In the genomic region with DNA sequence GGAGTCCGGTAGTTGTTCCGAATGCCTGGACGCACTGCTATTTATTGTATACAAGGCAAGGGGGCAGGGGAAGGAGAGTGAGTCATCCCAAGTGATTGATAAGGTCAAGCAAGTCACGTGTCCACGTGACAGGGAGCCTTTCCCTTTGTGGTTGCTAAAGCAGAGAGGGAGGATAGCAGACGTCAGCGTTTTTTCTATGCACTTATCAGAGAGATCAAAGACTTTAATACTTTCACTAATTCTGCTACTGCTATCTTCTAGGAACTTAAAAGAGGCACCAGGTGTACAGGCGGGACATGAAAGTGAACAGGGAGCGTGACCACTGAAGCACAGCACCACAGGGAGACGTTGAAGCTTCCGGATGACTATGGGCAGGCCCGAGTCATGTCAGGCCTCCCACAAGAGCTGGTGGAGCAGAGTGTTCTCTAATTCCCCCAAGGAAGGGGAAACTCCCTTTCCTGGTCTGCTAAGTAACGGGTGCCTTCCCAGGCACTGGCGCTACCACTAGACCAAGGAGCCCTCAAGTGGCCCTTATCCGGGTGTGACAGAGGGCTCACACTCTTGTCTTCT, we compare ENCODE assay signal across 1 cellular context.
A peak's percentile ranks its signal among the peaks of the same experiment; 100 is the strongest.
TF ChIP-seq lines count a peak whose summit lies in the region.
"Not testable (repeated sequence)": the region's sequence is repeated elsewhere in the genome, so short reads cannot be mapped to it uniquely, and the experiment has no call there.

No MANE protein-coding gene starts in this region.

TF ChIP-seq in HepG2, 621 proteins besides CTCF, POLR2A, EP300 and RAD21 (continued from another document and continues in another):
- TF ChIP-seq, protein P1, sequence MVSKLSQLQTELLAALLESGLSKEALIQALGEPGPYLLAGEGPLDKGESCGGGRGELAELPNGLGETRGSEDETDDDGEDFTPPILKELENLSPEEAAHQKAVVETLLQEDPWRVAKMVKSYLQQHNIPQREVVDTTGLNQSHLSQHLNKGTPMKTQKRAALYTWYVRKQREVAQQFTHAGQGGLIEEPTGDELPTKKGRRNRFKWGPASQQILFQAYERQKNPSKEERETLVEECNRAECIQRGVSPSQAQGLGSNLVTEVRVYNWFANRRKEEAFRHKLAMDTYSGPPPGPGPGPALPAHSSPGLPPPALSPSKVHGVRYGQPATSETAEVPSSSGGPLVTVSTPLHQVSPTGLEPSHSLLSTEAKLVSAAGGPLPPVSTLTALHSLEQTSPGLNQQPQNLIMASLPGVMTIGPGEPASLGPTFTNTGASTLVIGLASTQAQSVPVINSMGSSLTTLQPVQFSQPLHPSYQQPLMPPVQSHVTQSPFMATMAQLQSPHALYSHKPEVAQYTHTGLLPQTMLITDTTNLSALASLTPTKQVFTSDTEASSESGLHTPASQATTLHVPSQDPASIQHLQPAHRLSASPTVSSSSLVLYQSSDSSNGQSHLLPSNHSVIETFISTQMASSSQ (IDR thresholded peaks at IDR 0.05; ENCODE audit: low read depth), result not testable (repeated sequence)
- TF ChIP-seq, protein P1 (CRISPR knock-in tag; IDR thresholded peaks at IDR 0.05; ENCODE audit: borderline replicate concordance), result 0 out of 2 replicates have a peak, but pooled peaks have one; percentile 41
- TF ChIP-seq BCL6 (CRISPR knock-in tag; IDR thresholded peaks at IDR 0.05), result peak; percentile 87
- TF ChIP-seq SOX6 (IDR thresholded peaks at IDR 0.05), result not testable (repeated sequence)
- peak; percentile 90 for TF ChIP-seq SOX6 (CRISPR knock-in tag; IDR thresholded peaks at IDR 0.05)
- peak; percentile 82 for TF ChIP-seq RAD51 (IDR thresholded peaks at IDR 0.05; ENCODE audit: borderline replicate concordance)
- TF ChIP-seq, protein P2, sequence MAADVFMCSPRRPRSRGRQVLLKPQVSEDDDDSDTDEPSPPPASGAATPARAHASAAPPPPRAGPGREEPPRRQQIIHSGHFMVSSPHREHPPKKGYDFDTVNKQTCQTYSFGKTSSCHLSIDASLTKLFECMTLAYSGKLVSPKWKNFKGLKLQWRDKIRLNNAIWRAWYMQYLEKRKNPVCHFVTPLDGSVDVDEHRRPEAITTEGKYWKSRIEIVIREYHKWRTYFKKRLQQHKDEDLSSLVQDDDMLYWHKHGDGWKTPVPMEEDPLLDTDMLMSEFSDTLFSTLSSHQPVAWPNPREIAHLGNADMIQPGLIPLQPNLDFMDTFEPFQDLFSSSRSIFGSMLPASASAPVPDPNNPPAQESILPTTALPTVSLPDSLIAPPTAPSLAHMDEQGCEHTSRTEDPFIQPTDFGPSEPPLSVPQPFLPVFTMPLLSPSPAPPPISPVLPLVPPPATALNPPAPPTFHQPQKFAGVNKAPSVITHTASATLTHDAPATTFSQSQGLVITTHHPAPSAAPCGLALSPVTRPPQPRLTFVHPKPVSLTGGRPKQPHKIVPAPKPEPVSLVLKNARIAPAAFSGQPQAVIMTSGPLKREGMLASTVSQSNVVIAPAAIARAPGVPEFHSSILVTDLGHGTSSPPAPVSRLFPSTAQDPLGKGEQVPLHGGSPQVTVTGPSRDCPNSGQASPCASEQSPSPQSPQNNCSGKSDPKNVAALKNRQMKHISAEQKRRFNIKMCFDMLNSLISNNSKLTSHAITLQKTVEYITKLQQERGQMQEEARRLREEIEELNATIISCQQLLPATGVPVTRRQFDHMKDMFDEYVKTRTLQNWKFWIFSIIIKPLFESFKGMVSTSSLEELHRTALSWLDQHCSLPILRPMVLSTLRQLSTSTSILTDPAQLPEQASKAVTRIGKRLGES (CRISPR knock-in tag; IDR thresholded peaks at IDR 0.05; ENCODE audit: borderline replicate concordance), result peak; percentile 82; the same call in 1 of the 2 replicates
- peak; percentile 20; the same call in 1 of the 2 replicates for TF ChIP-seq MED1 (CRISPR knock-in tag; IDR thresholded peaks at IDR 0.05)
- peak; percentile 92 for TF ChIP-seq TCF7 (IDR thresholded peaks at IDR 0.05; ENCODE audit: low read depth)
- TF ChIP-seq, protein P3, sequence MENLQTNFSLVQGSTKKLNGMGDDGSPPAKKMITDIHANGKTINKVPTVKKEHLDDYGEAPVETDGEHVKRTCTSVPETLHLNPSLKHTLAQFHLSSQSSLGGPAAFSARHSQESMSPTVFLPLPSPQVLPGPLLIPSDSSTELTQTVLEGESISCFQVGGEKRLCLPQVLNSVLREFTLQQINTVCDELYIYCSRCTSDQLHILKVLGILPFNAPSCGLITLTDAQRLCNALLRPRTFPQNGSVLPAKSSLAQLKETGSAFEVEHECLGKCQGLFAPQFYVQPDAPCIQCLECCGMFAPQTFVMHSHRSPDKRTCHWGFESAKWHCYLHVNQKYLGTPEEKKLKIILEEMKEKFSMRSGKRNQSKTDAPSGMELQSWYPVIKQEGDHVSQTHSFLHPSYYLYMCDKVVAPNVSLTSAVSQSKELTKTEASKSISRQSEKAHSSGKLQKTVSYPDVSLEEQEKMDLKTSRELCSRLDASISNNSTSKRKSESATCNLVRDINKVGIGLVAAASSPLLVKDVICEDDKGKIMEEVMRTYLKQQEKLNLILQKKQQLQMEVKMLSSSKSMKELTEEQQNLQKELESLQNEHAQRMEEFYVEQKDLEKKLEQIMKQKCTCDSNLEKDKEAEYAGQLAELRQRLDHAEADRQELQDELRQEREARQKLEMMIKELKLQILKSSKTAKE (CRISPR knock-in tag; IDR thresholded peaks at IDR 0.05; ENCODE audit: borderline replicate concordance), result 0 out of 2 replicates have a peak, but pooled peaks have one; percentile 17
- TF ChIP-seq, protein P4, sequence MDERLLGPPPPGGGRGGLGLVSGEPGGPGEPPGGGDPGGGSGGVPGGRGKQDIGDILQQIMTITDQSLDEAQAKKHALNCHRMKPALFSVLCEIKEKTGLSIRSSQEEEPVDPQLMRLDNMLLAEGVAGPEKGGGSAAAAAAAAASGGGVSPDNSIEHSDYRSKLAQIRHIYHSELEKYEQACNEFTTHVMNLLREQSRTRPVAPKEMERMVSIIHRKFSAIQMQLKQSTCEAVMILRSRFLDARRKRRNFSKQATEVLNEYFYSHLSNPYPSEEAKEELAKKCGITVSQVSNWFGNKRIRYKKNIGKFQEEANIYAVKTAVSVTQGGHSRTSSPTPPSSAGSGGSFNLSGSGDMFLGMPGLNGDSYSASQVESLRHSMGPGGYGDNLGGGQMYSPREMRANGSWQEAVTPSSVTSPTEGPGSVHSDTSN (CRISPR knock-in tag; IDR thresholded peaks at IDR 0.05), result peak; percentile 55; the same call in 1 of the 2 replicates
- peak; percentile 97 for TF ChIP-seq MAFK (conservative IDR thresholded peaks at IDR 0.05 in 1 of 2, IDR thresholded peaks at IDR 0.05 in 1 of 2; ENCODE audit: low read length in 2 of 2)
- peak; percentile 68 for TF ChIP-seq SAP130 (CRISPR knock-in tag; IDR thresholded peaks at IDR 0.05; ENCODE audit: low read depth)
- TF ChIP-seq, protein P5, sequence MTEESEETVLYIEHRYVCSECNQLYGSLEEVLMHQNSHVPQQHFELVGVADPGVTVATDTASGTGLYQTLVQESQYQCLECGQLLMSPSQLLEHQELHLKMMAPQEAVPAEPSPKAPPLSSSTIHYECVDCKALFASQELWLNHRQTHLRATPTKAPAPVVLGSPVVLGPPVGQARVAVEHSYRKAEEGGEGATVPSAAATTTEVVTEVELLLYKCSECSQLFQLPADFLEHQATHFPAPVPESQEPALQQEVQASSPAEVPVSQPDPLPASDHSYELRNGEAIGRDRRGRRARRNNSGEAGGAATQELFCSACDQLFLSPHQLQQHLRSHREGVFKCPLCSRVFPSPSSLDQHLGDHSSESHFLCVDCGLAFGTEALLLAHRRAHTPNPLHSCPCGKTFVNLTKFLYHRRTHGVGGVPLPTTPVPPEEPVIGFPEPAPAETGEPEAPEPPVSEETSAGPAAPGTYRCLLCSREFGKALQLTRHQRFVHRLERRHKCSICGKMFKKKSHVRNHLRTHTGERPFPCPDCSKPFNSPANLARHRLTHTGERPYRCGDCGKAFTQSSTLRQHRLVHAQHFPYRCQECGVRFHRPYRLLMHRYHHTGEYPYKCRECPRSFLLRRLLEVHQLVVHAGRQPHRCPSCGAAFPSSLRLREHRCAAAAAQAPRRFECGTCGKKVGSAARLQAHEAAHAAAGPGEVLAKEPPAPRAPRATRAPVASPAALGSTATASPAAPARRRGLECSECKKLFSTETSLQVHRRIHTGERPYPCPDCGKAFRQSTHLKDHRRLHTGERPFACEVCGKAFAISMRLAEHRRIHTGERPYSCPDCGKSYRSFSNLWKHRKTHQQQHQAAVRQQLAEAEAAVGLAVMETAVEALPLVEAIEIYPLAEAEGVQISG (CRISPR knock-in tag; IDR thresholded peaks at IDR 0.05), result 0 out of 2 replicates have a peak, but pooled peaks have one; percentile 13
- TF ChIP-seq RXRA (CRISPR knock-in tag; IDR thresholded peaks at IDR 0.05), result peak; percentile 65; the same call in 1 of the 2 replicates
- TF ChIP-seq HMG20A (CRISPR knock-in tag; IDR thresholded peaks at IDR 0.05; ENCODE audit: borderline replicate concordance), result peak; percentile 63; the same call in 1 of the 2 replicates
- TF ChIP-seq, protein P6, sequence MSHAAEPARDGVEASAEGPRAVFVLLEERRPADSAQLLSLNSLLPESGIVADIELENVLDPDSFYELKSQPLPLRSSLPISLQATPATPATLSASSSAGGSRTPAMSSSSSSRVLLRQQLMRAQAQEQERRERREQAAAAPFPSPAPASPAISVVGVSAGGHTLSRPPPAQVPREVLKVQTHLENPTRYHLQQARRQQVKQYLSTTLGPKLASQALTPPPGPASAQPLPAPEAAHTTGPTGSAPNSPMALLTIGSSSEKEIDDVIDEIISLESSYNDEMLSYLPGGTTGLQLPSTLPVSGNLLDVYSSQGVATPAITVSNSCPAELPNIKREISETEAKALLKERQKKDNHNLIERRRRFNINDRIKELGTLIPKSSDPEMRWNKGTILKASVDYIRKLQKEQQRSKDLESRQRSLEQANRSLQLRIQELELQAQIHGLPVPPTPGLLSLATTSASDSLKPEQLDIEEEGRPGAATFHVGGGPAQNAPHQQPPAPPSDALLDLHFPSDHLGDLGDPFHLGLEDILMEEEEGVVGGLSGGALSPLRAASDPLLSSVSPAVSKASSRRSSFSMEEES (CRISPR knock-in tag; IDR thresholded peaks at IDR 0.05), result peak; percentile 87
- TF ChIP-seq, protein P7, sequence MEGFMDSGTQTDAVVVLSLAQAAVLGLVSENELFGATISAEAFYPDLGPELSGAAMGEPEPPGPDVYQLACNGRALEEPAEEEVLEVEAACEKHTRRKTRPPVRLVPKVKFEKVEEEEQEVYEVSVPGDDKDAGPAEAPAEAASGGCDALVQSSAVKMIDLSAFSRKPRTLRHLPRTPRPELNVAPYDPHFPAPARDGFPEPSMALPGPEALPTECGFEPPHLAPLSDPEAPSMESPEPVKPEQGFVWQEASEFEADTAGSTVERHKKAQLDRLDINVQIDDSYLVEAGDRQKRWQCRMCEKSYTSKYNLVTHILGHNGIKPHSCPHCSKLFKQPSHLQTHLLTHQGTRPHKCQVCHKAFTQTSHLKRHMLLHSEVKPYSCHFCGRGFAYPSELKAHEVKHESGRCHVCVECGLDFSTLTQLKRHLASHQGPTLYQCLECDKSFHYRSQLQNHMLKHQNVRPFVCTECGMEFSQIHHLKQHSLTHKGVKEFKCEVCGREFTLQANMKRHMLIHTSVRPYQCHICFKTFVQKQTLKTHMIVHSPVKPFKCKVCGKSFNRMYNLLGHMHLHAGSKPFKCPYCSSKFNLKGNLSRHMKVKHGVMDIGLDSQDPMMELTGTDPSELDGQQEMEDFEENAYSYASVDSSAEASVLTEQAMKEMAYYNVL (CRISPR knock-in tag; IDR thresholded peaks at IDR 0.05; ENCODE audit: borderline replicate concordance), result peak; percentile 14; the same call in 1 of the 2 replicates
- TF ChIP-seq SOX13 (IDR thresholded peaks at IDR 0.05), result peak; percentile 70
- TF ChIP-seq SOX13 (CRISPR knock-in tag; conservative IDR thresholded peaks at IDR 0.05 in 1 of 2, IDR thresholded peaks at IDR 0.05 in 1 of 2), result peak in 1 of 2 experiments; percentile 83; a peak in 2 of 4 replicates
- peak; percentile 59; the same call in 1 of the 2 replicates for TF ChIP-seq TBX2 (CRISPR knock-in tag; IDR thresholded peaks at IDR 0.05; ENCODE audit: borderline replicate concordance)
- TF ChIP-seq, protein P8, sequence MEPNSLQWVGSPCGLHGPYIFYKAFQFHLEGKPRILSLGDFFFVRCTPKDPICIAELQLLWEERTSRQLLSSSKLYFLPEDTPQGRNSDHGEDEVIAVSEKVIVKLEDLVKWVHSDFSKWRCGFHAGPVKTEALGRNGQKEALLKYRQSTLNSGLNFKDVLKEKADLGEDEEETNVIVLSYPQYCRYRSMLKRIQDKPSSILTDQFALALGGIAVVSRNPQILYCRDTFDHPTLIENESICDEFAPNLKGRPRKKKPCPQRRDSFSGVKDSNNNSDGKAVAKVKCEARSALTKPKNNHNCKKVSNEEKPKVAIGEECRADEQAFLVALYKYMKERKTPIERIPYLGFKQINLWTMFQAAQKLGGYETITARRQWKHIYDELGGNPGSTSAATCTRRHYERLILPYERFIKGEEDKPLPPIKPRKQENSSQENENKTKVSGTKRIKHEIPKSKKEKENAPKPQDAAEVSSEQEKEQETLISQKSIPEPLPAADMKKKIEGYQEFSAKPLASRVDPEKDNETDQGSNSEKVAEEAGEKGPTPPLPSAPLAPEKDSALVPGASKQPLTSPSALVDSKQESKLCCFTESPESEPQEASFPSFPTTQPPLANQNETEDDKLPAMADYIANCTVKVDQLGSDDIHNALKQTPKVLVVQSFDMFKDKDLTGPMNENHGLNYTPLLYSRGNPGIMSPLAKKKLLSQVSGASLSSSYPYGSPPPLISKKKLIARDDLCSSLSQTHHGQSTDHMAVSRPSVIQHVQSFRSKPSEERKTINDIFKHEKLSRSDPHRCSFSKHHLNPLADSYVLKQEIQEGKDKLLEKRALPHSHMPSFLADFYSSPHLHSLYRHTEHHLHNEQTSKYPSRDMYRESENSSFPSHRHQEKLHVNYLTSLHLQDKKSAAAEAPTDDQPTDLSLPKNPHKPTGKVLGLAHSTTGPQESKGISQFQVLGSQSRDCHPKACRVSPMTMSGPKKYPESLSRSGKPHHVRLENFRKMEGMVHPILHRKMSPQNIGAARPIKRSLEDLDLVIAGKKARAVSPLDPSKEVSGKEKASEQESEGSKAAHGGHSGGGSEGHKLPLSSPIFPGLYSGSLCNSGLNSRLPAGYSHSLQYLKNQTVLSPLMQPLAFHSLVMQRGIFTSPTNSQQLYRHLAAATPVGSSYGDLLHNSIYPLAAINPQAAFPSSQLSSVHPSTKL (CRISPR knock-in tag; IDR thresholded peaks at IDR 0.05), result peak; percentile 81
- TF ChIP-seq JUN (CRISPR knock-in tag; IDR thresholded peaks at IDR 0.05), result peak; percentile 61; the same call in 1 of the 2 replicates
